8 cellular contexts compared by ENCODE assay signal in genomic region chr2:96209011-96209728, GRCh38. TPM values are rescaled to one million over a fixed set of nuclear protein-coding genes. Genes with fewer than 3 reads are reported as not detected.
DNase-seq lines count a peak whose midpoint lies in the region; ATAC-seq and TF ChIP-seq lines count a peak whose summit lies in the region.

No MANE protein-coding gene starts in this region.

- no peak for TF ChIP-seq CTCF in heart left ventricle (IDR thresholded peaks at IDR 0.05)
- no peak for TF ChIP-seq CTCF in lung (IDR thresholded peaks at IDR 0.05; ENCODE audit: control extremely low read depth, extremely low read depth)
- no peak for TF ChIP-seq CTCF in upper lobe of left lung (IDR thresholded peaks at IDR 0.05)

- intact Hi-C loops in heart left ventricle (cut with DNase I) (loop anchor here in 9 of 10 donors (2.0 to 10.0 kb wide), 7 partner anchors 43 to 326 kb away; partner anchors contain the start of genes ARID5A (in 1 of the 9), DUSP2 (in 1 of the 9) and TMEM127 (in 1 of the 9)), Right ventricle myocardium inferior (cut with DNase I) (loop anchor here (2.0 kb wide), 1 partner anchor 52 kb away; no protein-coding TSS in a partner anchor)

- peaks cover 1 to 47% (median 41%) of the 10 kb centered on the region in 12 donors for H3K4me1 ChIP-seq in heart left ventricle
- peaks cover 4 to 17% of the 10 kb centered on the region in 2 donors for H3K4me1 ChIP-seq in lung (ENCODE audit: control insufficient read depth in 2 of 2, insufficient read depth in 2 of 2, low read length in 2 of 2)
- H3K4me1 ChIP-seq in upper lobe of left lung = peaks cover 39 to 44% (median 40%) of the 10 kb centered on the region in 4 donors

- WGBS in heart left ventricle, 4 donors = 5 to 8% (median 7%) methylated on average over 21 of the region's 21 CpGs
- WGBS in lung, 2 donors = 8 to 9% methylated on average over 20 to 21 of the region's 21 CpGs
- WGBS in upper lobe of left lung, 2 donors = 8 to 10% methylated on average over 18 to 20 of the region's 21 CpGs

- TF ChIP-seq POLR2A in heart left ventricle (IDR thresholded peaks at IDR 0.05) (peak in 1 of 2 donors; percentile 7), upper lobe of left lung (IDR thresholded peaks at IDR 0.05) (no peak)

- ATAC-seq in heart left ventricle (no peak), Right ventricle myocardium inferior (no peak), lung (ENCODE audit: insufficient read depth, low FRiP score) (no peak), upper lobe of left lung (ENCODE audit: low FRiP score in 2 of 2) (no peak), HG03280 (IDR thresholded peaks at IDR 0.05; ENCODE audit: unreplicated experiment) (no peak)

- H3K9me3 ChIP-seq in heart left ventricle = no peaks in the 10 kb centered on the region
- no peaks in the 10 kb centered on the region for H3K9me3 ChIP-seq in lung (ENCODE audit: control insufficient read depth in 2 of 2, insufficient read depth in 1 of 2, low read length in 1 of 2)
- no peaks in the 10 kb centered on the region for H3K9me3 ChIP-seq in upper lobe of left lung

- peak overlapping the region; percentile 57 to 98 (median 84) for H3K4me3 ChIP-seq in heart left ventricle
- peak overlapping the region; percentile 94 for H3K4me3 ChIP-seq in lung
- peak overlapping the region; percentile 75 to 96 (median 84) for H3K4me3 ChIP-seq in upper lobe of left lung

- DNase-seq in heart left ventricle (peak in 1 of 5 donors; percentile 38), Right ventricle myocardium inferior (ENCODE audit: missing footprints) (no peak), astrocyte of the hippocampus (ENCODE audit: low read depth, low spot score) (peak; percentile 8), lung (ENCODE audit: low spot score) (no peak), upper lobe of left lung (no peak), medulla oblongata (ENCODE audit: extremely low spot score) (no peak), NCI-H1048 (lab: John Stamatoyannopoulos, UW) (no peak)

- H3K27me3 ChIP-seq in heart left ventricle (no peaks in the 10 kb centered on the region), lung (ENCODE audit: control insufficient read depth, insufficient read depth) (no peaks in the 10 kb centered on the region), upper lobe of left lung (no peaks in the 10 kb centered on the region)

- peaks cover 0 to 6% (median 0%) of the 10 kb centered on the region in 9 donors for H3K36me3 ChIP-seq in heart left ventricle
- H3K36me3 ChIP-seq in lung (ENCODE audit: control insufficient read depth in 2 of 2, insufficient read depth in 2 of 2, low read length in 2 of 2) = no peaks in the 10 kb centered on the region
- no peaks in the 10 kb centered on the region for H3K36me3 ChIP-seq in upper lobe of left lung

- H3K27ac ChIP-seq in heart left ventricle = peak overlapping the region; percentile 76 to 100 (median 97)
- peak overlapping the region; percentile 59 to 99 for H3K27ac ChIP-seq in lung (ENCODE audit: low read depth in 1 of 2, low read length in 1 of 2)
- peak overlapping the region; percentile 91 to 97 (median 95) for H3K27ac ChIP-seq in upper lobe of left lung

- no peak for TF ChIP-seq EP300 in upper lobe of left lung (IDR thresholded peaks at IDR 0.05)

RNA-seq across cellular contexts. Expression of gene STARD7, which starts 0.5 kb away (rescaled TPM):
- total RNA-seq in heart left ventricle = 100 to 1,000 TPM; 148 to 526 (median 188) TPM
- polyA plus RNA-seq in heart left ventricle = 100 to 1,000 TPM in 1 of 2 donors, 10 to 100 TPM in 1; 58.3 to 520 TPM
- 194 TPM for total RNA-seq in Right ventricle myocardium inferior
- total RNA-seq in lung = 100 to 1,000 TPM; 121 to 141 TPM
- polyA plus RNA-seq in lung = 10 to 100 TPM; 52.2 to 65.2 TPM
- total RNA-seq in upper lobe of left lung = 100 to 1,000 TPM in 4 of 6 donors, 10 to 100 TPM in 2; 76.4 to 226 (median 166) TPM

RNA-seq across cellular contexts. Expression of gene TMEM127, which starts 56.6 kb away (rescaled TPM):
- total RNA-seq in heart left ventricle = 100 to 1,000 TPM in 5 of 9 donors, 10 to 100 TPM in 4; 71.8 to 134 (median 103) TPM
- polyA plus RNA-seq in heart left ventricle = 100 to 1,000 TPM in 1 of 2 donors, 10 to 100 TPM in 1; 18.6 to 124 TPM
- total RNA-seq in Right ventricle myocardium inferior = 68.2 TPM
- total RNA-seq in lung = 10 to 100 TPM; 30.6 to 67.2 TPM
- 10 to 100 TPM; 15.3 to 45.5 TPM for polyA plus RNA-seq in lung
- 10 to 100 TPM; 21.0 to 75.8 (median 44.8) TPM for total RNA-seq in upper lobe of left lung

RNA-seq across cellular contexts. Expression of gene CIAO1, which starts 56.9 kb away (rescaled TPM):
- total RNA-seq in heart left ventricle (100 to 1,000 TPM in 2 of 9 donors, 10 to 100 TPM in 7; 57.7 to 109 (median 68.7) TPM), Right ventricle myocardium inferior (59.9 TPM), lung (10 to 100 TPM; 74.2 to 74.3 TPM), upper lobe of left lung (100 to 1,000 TPM in 3 of 6 donors, 10 to 100 TPM in 3; 69.0 to 169 (median 91.0) TPM)
- polyA plus RNA-seq in heart left ventricle (10 to 100 TPM; 20.5 to 94.0 TPM), lung (10 to 100 TPM; 27.9 to 67.7 TPM)
